In the genomic region with DNA sequence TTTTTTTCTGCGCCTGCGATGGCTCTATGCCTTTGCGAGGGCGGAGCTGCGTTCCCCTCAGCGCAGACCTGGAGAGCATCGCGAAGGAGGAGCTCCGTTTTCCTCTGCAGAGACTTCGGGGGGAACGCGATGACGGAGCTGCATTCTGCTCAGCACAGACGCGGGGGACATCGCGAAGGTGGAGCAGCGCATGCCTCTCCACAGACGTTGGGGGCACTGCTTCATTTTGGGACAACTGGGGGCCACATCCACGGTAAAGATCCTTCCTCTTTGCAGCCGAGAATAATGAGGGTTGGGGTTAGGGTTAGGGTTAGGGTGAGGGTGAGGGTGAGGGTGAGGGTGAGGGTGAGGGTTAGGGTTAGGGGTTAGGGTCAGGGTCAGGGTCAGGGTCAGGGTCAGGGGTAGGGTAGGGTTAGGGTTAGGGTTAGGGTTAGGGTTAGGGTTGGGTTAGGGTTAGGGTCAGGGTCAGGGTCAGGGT, we compare ENCODE assay signal across 15 cellular contexts. TPM values are rescaled to one million over a fixed set of nuclear protein-coding genes. Genes with fewer than 3 reads are reported as not detected.
DNase-seq lines count a peak whose midpoint lies in the region; ATAC-seq and TF ChIP-seq lines count a peak whose summit lies in the region.
"Not testable (repeated sequence)": the region's sequence is repeated elsewhere in the genome, so short reads cannot be mapped to it uniquely, and the experiment has no call there.
"Had no signal": no experiment of that assay in that cellular context is flagged by ENCODE, and none has a peak within 500 bp of the region (broad histone marks: within the 10 kb centered on the region; RNA-seq: fewer than 3 reads in every experiment).

No MANE protein-coding gene starts in this region.

- peak; percentile 23 for ATAC-seq in activated CD8-positive, alpha-beta T cell treated with anti-CD3 and anti-CD28 coated beads for 36 hours
- peak; percentile 37 to 77 (median 62) for ATAC-seq in heart left ventricle
- peak in 3 of 4 donors; percentile 36 to 48 (median 46) for ATAC-seq in right lobe of liver
- ATAC-seq in thoracic aorta (ENCODE audit: insufficient number of reproducible peaks, low FRiP score, low read depth): peak; percentile 62

- intact Hi-C loops in Calu3 (cut with micrococcal nuclease; ENCODE audit: unreplicated experiment); activated CD8-positive, alpha-beta T cell treated with anti-CD3 and anti-CD28 coated beads for 36 hours (cut with micrococcal nuclease); colonic mucosa (cut with DNase I); heart left ventricle (cut with DNase I); right lobe of liver (cut with DNase I): not testable (repeated sequence)

- not testable (repeated sequence) for H3K36me3 Mint-ChIP-seq in Calu3 (ENCODE audit: insufficient read depth, unreplicated experiment); activated CD8-positive, alpha-beta T cell treated with anti-CD3 and anti-CD28 coated beads for 36 hours (ENCODE audit: low read depth); progenitor cell of endocrine pancreas (ENCODE audit: insufficient read depth)

- H3K27me3 ChIP-seq in Karpas-422 (ENCODE audit: low read length); colonic mucosa; heart left ventricle; right lobe of liver; thoracic aorta (replicated peaks; ENCODE audit: insufficient read depth): not testable (repeated sequence)

- not testable (repeated sequence) for H3K36me3 ChIP-seq in Karpas-422 (ENCODE audit: insufficient read depth, low read length); colonic mucosa; heart left ventricle; right lobe of liver; thoracic aorta

- CTCF ChIA-PET in Calu3 (lab: Charles Lee); activated CD8-positive, alpha-beta T cell treated with anti-CD3 and anti-CD28 coated beads for 36 hours (lab: Charles Lee): not testable (repeated sequence)

- H3K27ac Mint-ChIP-seq in Calu3 (ENCODE audit: unreplicated experiment); activated CD8-positive, alpha-beta T cell treated with anti-CD3 and anti-CD28 coated beads for 36 hours: not testable (repeated sequence)
- H3K27ac Mint-ChIP-seq in progenitor cell of endocrine pancreas: peak overlapping the region; percentile 80

- H3K9me2 ChIP-seq in Karpas-422 (replicated peaks; ENCODE audit: insufficient read depth, low read length): not testable (repeated sequence)

- H2AFZ ChIP-seq in Karpas-422 (ENCODE audit: low read length): not testable (repeated sequence)

- TF ChIP-seq POLR2A in heart left ventricle (IDR thresholded peaks at IDR 0.05); right lobe of liver (IDR thresholded peaks at IDR 0.05): not testable (repeated sequence)

- H3K4me1 ChIP-seq in Karpas-422 (ENCODE audit: low read length); colonic mucosa; heart left ventricle; right lobe of liver; thoracic aorta (ENCODE audit: control insufficient read depth in 1 of 2, low read depth in 2 of 2): not testable (repeated sequence)

- not testable (repeated sequence) for H3K9me3 ChIP-seq in Karpas-422 (ENCODE audit: low read length); colonic mucosa; heart left ventricle; right lobe of liver; thoracic aorta

- H3K79me2 ChIP-seq in Karpas-422 (ENCODE audit: low read length): not testable (repeated sequence)

- H3K4me2 ChIP-seq in Karpas-422 (ENCODE audit: low read depth, low read length, poor library complexity, severe bottlenecking): not testable (repeated sequence)

- not testable (repeated sequence) for H4K20me1 ChIP-seq in Karpas-422 (ENCODE audit: insufficient read depth, low read depth, low read length)

- not testable (repeated sequence) for H3K4me1 Mint-ChIP-seq in Calu3 (ENCODE audit: low read depth, unreplicated experiment); activated CD8-positive, alpha-beta T cell treated with anti-CD3 and anti-CD28 coated beads for 36 hours (ENCODE audit: low read depth); progenitor cell of endocrine pancreas (ENCODE audit: low read depth)

- H3K4me3 Mint-ChIP-seq in Calu3 (ENCODE audit: low read depth, unreplicated experiment); activated CD8-positive, alpha-beta T cell treated with anti-CD3 and anti-CD28 coated beads for 36 hours; progenitor cell of endocrine pancreas (ENCODE audit: low read depth): not testable (repeated sequence)

- not testable (repeated sequence) for H3K9ac ChIP-seq in Karpas-422 (ENCODE audit: low read length); colonic mucosa (ENCODE audit: low read depth in 2 of 2, low read length in 2 of 2)

- TF ChIP-seq CTCF in Calu3 (IDR thresholded peaks at IDR 0.05; ENCODE audit: unreplicated experiment); activated CD8-positive, alpha-beta T cell treated with anti-CD3 and anti-CD28 coated beads for 36 hours (IDR thresholded peaks at IDR 0.05); colonic mucosa (IDR thresholded peaks at IDR 0.05); heart left ventricle (IDR thresholded peaks at IDR 0.05); right lobe of liver (IDR thresholded peaks at IDR 0.05); progenitor cell of endocrine pancreas (IDR thresholded peaks at IDR 0.05; ENCODE audit: unreplicated experiment); thoracic aorta (IDR thresholded peaks at IDR 0.05): not testable (repeated sequence)

- BruUV-seq in Calu3 (replicated peaks; lab: Mats Ljungman, UMichigan): not testable (repeated sequence)

- WGBS in heart left ventricle, 4 donors: 75 to 84% (median 79%) methylated on average over 21 of the region's 21 CpGs; no CpG with 5 or more reads in 1 of the 4 donors
- WGBS in right lobe of liver (ENCODE audit: insufficient coverage, low coverage, low lambda C conversion rate, missing lambda C conversion rate): 74% methylated on average over 21 of the region's 21 CpGs

- not testable (repeated sequence) for H3K27me3 Mint-ChIP-seq in Calu3 (ENCODE audit: unreplicated experiment); activated CD8-positive, alpha-beta T cell treated with anti-CD3 and anti-CD28 coated beads for 36 hours; progenitor cell of endocrine pancreas

- H3K27ac ChIP-seq in Karpas-422 (ENCODE audit: low read length); colonic mucosa; heart left ventricle; right lobe of liver; thoracic aorta: not testable (repeated sequence)

- DNase-seq in Calu3 (peak; percentile 17), Karpas-422 (peak; percentile 19), colonic mucosa (peak; percentile 16), heart left ventricle (peak in 3 of 5 donors; percentile 22 to 69 (median 26)), right lobe of liver (peak in 2 of 3 donors; percentile 40 to 56)
- peak; percentile 44 for DNase-seq in activated CD8-positive, alpha-beta T cell treated with anti-CD3 and anti-CD28 coated beads for 36 hours
- DNase-seq in progenitor cell of endocrine pancreas (ENCODE audit: low spot score, unreplicated experiment); thoracic aorta (ENCODE audit: low spot score): not testable (repeated sequence)

- H3K9me3 Mint-ChIP-seq in Calu3 (ENCODE audit: low read depth, unreplicated experiment); activated CD8-positive, alpha-beta T cell treated with anti-CD3 and anti-CD28 coated beads for 36 hours; progenitor cell of endocrine pancreas (ENCODE audit: low read depth): not testable (repeated sequence)

- not testable (repeated sequence) for H3K4me3 ChIP-seq in Karpas-422 (ENCODE audit: low read length); colonic mucosa; heart left ventricle; right lobe of liver; thoracic aorta

- POLR2A ChIA-PET in activated CD8-positive, alpha-beta T cell treated with anti-CD3 and anti-CD28 coated beads for 36 hours (lab: Charles Lee): not testable (repeated sequence)

RNA-seq across cellular contexts. Expression of a gene that starts 51.4 kb away (rescaled TPM):
- not detected in 2 replicates for total RNA-seq in Calu3 (2022)
- not detected in 2 replicates for total RNA-seq in Karpas-422 (2014; rRNA removed; shearing (Covaris generic); ENCODE audit: low replicate concordance)
- total RNA-seq in activated CD8-positive, alpha-beta T cell treated with anti-CD3 and anti-CD28 coated beads for 36 hours: not detected
- not detected for total RNA-seq in colonic mucosa
- total RNA-seq in heart left ventricle: not detected
- polyA plus RNA-seq in heart left ventricle: not detected
- not detected for total RNA-seq in right lobe of liver
- total RNA-seq in progenitor cell of endocrine pancreas: not detected in 2 replicates
- total RNA-seq in thoracic aorta: not detected
- total RNA-seq: A673; ascending aorta; CD4-positive, alpha-beta memory T cell; HFFc6; myocyte; SJCRH30; temporal lobe had no signal
- polyA plus RNA-seq: CD4-positive, alpha-beta memory T cell had no signal

RNA-seq across cellular contexts. Expression of a gene that starts 57.9 kb away (rescaled TPM):
- total RNA-seq in Calu3 (2022) (not detected in 2 replicates), colonic mucosa (not detected), heart left ventricle (not detected), right lobe of liver (not detected), progenitor cell of endocrine pancreas (not detected in 2 replicates), thoracic aorta (not detected)
- not detected in 2 replicates for total RNA-seq in Karpas-422 (2014; rRNA removed; shearing (Covaris generic); ENCODE audit: low replicate concordance)
- total RNA-seq in activated CD8-positive, alpha-beta T cell treated with anti-CD3 and anti-CD28 coated beads for 36 hours: not detected
- polyA plus RNA-seq in heart left ventricle: not detected
- total RNA-seq: A673; ascending aorta; CD4-positive, alpha-beta memory T cell; HFFc6; myocyte; SJCRH30; temporal lobe had no signal
- polyA plus RNA-seq: CD4-positive, alpha-beta memory T cell had no signal
